ENCODE assay signal across 8 cellular contexts in the genomic region with DNA sequence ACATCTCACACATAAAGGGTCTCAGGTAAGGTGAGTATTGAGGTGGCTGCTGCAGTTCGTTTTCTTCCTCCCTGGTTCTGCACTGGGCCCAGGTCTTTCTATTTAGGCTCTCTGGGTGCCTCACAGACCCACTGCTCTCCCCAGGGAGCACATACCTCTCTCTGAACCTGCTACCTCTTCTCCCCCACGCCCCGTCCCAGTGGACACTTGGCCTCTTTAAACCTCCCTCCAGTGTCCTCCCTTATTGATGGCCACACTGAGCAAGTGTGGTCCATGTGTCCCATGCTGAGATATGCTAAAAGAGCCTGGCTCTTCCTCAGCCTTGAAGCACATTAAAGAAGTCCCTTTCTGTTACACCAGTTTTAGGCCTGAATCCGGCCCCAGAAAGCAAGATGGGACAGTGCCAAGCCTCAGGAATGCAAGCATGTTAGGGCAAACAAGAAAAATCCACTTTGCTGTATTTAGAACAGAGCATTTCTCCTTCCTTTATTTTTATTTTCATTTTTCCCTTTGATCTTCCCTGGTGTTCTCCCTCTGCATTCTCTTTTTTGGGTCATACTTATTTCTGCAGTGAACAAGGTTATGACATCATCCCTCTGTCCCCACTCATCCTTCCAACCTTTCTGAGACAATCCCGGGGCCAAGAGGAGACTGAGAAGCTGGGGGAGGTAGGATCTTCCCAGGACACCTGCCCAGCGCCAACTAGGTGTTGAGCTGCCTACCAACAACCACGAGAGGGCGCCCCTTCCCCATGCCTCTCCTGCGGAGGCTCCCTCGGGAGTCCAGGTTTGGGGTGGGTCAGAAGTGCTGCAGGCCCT. TPM values are rescaled to one million over a fixed set of nuclear protein-coding genes. Genes with fewer than 3 reads are reported as not detected.
A peak's percentile ranks its signal among the peaks of the same experiment; 100 is the strongest.
DNase-seq lines count a peak whose midpoint lies in the region; ATAC-seq and TF ChIP-seq lines count a peak whose summit lies in the region.

No MANE protein-coding gene starts in this region.

- no peaks in the 10 kb centered on the region for H3K4me1 ChIP-seq in BE2C
- H3K4me1 ChIP-seq in SJSA1 (replicated peaks) = no peaks in the 10 kb centered on the region
- peaks cover 23% of the 10 kb centered on the region for H3K4me1 ChIP-seq in parathyroid adenoma

- H3K36me3 ChIP-seq in BE2C = no peaks in the 10 kb centered on the region
- H3K36me3 ChIP-seq in KOPT-K1 (ENCODE audit: insufficient read depth, low read length) = no peaks in the 10 kb centered on the region
- H3K36me3 ChIP-seq in SJSA1 = no peaks in the 10 kb centered on the region
- H3K36me3 ChIP-seq in parathyroid adenoma (ENCODE audit: control insufficient read depth, insufficient read depth, low read length) = no peaks in the 10 kb centered on the region

- H2AFZ ChIP-seq in parathyroid adenoma = peak overlapping the region; percentile 69

- ATAC-seq in GM19395 (IDR thresholded peaks at IDR 0.05; ENCODE audit: unreplicated experiment) = peak; percentile 2

- H3K4me2 ChIP-seq in parathyroid adenoma (ENCODE audit: low read length) = no peak overlapping the region

- TF ChIP-seq CTCF in BE2C (IDR thresholded peaks at IDR 0.05; ENCODE audit: low read depth, low read length) (peak; percentile 97), parathyroid adenoma (IDR thresholded peaks at IDR 0.05) (peak; percentile 83)

- H3K9me3 ChIP-seq in BE2C (no peaks in the 10 kb centered on the region), KOPT-K1 (ENCODE audit: insufficient read depth, low read length, poor library complexity, severe bottlenecking) (no peaks in the 10 kb centered on the region), SJSA1 (replicated peaks) (no peaks in the 10 kb centered on the region), parathyroid adenoma (ENCODE audit: control insufficient read depth, low read length) (no peaks in the 10 kb centered on the region)

- no peak overlapping the region for H3K4me3 ChIP-seq in BE2C (ENCODE audit: low read depth, low read length)
- no peak overlapping the region for H3K4me3 ChIP-seq in SJSA1
- H3K4me3 ChIP-seq in parathyroid adenoma (ENCODE audit: low read depth, low read length) = no peak overlapping the region

- H3K27ac ChIP-seq in KOPT-K1 (ENCODE audit: low read depth, low read length, poor library complexity, severe bottlenecking) (peak overlapping the region; percentile 99), SJSA1 (no peak overlapping the region), parathyroid adenoma (peak overlapping the region; percentile 36)

- peaks cover 7% of the 10 kb centered on the region; the same call in 1 of the 2 replicates for H3K27me3 ChIP-seq in BE2C
- H3K27me3 ChIP-seq in SJSA1 (replicated peaks) = no peaks in the 10 kb centered on the region
- H3K27me3 ChIP-seq in parathyroid adenoma (ENCODE audit: control insufficient read depth, insufficient read depth, low read length) = no peaks in the 10 kb centered on the region

- DNase-seq in BE2C = peak; percentile 86
- peak; percentile 47 to 70 for DNase-seq in SJSA1 (ENCODE audit: low read depth in 1 of 2, low spot score in 2 of 2)
- peak; percentile 76 for DNase-seq in activated naive CD4-positive, alpha-beta T cell treated with Interleukin-2 at 50 U/mL for 16 hours
- DNase-seq in germinal center (ENCODE audit: low spot score) = peak; percentile 85
- DNase-seq in ureter (ENCODE audit: low spot score) = peak; percentile 81

- H3K79me2 ChIP-seq in parathyroid adenoma = no peaks in the 10 kb centered on the region

- H3K9ac ChIP-seq in parathyroid adenoma = no peak overlapping the region

RNA-seq across cellular contexts. Expression of a gene that starts 5.0 kb away (rescaled TPM):
- polyA plus RNA-seq in BE2C (2012; ENCODE audit: insufficient read depth, insufficient read length, low read depth) = 0.62 TPM
- total RNA-seq in SJSA1 (2014; rRNA removed; shearing (Covaris generic)) = not detected in 2 replicates
- 4.6 TPM for total RNA-seq in ureter

RNA-seq across cellular contexts. Expression of a gene that starts 22.1 kb away (rescaled TPM):
- polyA plus RNA-seq in BE2C (2012; ENCODE audit: insufficient read depth, insufficient read length, low read depth) = not detected
- not detected in 2 replicates for total RNA-seq in SJSA1 (2014; rRNA removed; shearing (Covaris generic))
- 134 TPM for total RNA-seq in ureter

Comparison
In these comparisons a context has a peak if more than half of its experiments do, and no peak if none do; other contexts are left out.
1. RNA of a gene that starts 22.1 kb away (total RNA-seq): 134 TPM in ureter (single experiment); not detected in SJSA1; every median in the first group is over 100 times any median in the second.
2. Peak in every context shown above with its lines, with median percentiles within 50 percentile points of each other: DNase-seq.